ENCODE assay signal across 8 cellular contexts in genomic region chr16:566475-567361, GRCh38. TPM values are rescaled to one million over a fixed set of nuclear protein-coding genes. Genes with fewer than 3 reads are reported as not detected.
DNase-seq lines count a peak whose midpoint lies in the region; ATAC-seq and TF ChIP-seq lines count a peak whose summit lies in the region.

A gene with protein sequence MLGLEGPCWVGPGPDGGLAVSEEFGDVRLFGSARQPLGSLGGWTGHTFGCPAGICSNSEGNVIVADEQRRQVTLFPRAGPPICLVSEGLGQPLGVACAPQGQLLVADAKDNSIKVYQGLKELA (plus strand): TSS chr16:567005. CDS start chr16:568048, 1,043 bp downstream.

- H3K9ac ChIP-seq in BLaER1: peak within 1 kb of the TSS; percentile 87

- H3K36me3 ChIP-seq in BLaER1 (peaks cover under 1% of the 10 kb centered on the region; the same call in 1 of the 2 replicates), osteoblast (ENCODE audit: insufficient read depth, low read length) (no peaks in the 10 kb centered on the region)

- H3K4me3 ChIP-seq in BLaER1 (peak within 1 kb of the TSS; percentile 64), fibroblast of mammary gland (ENCODE audit: control insufficient read depth, low read depth, low read length) (no peak within 1 kb of the TSS), osteoblast (ENCODE audit: insufficient read depth, low read length) (peak within 1 kb of the TSS; percentile 13)

- peak; percentile 69 for DNase-seq in NCI-H2196 treated with DMSO at 0.1 percent for 48 hours (lab: John Stamatoyannopoulos, UW; ENCODE audit: unreplicated experiment)
- DNase-seq in activated CD8-positive, alpha-beta memory T cell treated with anti-CD3 and anti-CD28 coated beads for 24 hours: peak; percentile 72
- DNase-seq in fibroblast of mammary gland (ENCODE audit: low read depth): peak; percentile 54
- peak; percentile 98 for DNase-seq in osteoblast (ENCODE audit: insufficient read length, low spot score, missing footprints)
- no peak for DNase-seq in A172 (ENCODE audit: low spot score)
- no peak for DNase-seq in NCI-H2081 treated with DMSO at 0.1 percent for 48 hours (lab: John Stamatoyannopoulos, UW)

- peaks cover 14% of the 10 kb centered on the region; the same call in 1 of the 2 replicates for H4K20me1 ChIP-seq in BLaER1
- no peaks in the 10 kb centered on the region for H4K20me1 ChIP-seq in osteoblast (ENCODE audit: insufficient read depth, low read length)

- H3K27ac ChIP-seq in BLaER1 (peak within 1 kb of the TSS; percentile 91), osteoblast (ENCODE audit: low read depth, low read length) (no peak within 1 kb of the TSS)

- no peaks in the 10 kb centered on the region for H3K9me3 ChIP-seq in BLaER1
- no peaks in the 10 kb centered on the region for H3K9me3 ChIP-seq in osteoblast (ENCODE audit: low read depth, low read length)

- H3K27me3 ChIP-seq in BLaER1 (peaks cover 18% of the 10 kb centered on the region), osteoblast (ENCODE audit: insufficient read depth, low read length) (peaks cover 9% of the 10 kb centered on the region)

- peaks cover 20% of the 10 kb centered on the region for H3K79me2 ChIP-seq in osteoblast (ENCODE audit: insufficient read depth, low read length)

- H2AFZ ChIP-seq in osteoblast (ENCODE audit: low read length): no peak within 1 kb of the TSS

- H3K4me2 ChIP-seq in BLaER1 (peak within 1 kb of the TSS; percentile 99), osteoblast (ENCODE audit: insufficient read depth, low read length) (peak within 1 kb of the TSS; percentile 28)

- peak; percentile 50 for ATAC-seq in GM19372 (IDR thresholded peaks at IDR 0.05; ENCODE audit: low read depth, unreplicated experiment)

- H3K4me1 ChIP-seq in BLaER1: peaks cover 72% of the 10 kb centered on the region
- H3K4me1 ChIP-seq in osteoblast (ENCODE audit: insufficient read depth, low read length): peaks cover 5% of the 10 kb centered on the region

- TF ChIP-seq CTCF in fibroblast of mammary gland (conservative IDR thresholded peaks at IDR 0.05; ENCODE audit: control insufficient read depth, insufficient read depth, low read depth, low read length) (no peak), osteoblast (IDR thresholded peaks at IDR 0.05; ENCODE audit: extremely low read depth, low read depth, low read length) (no peak)

RNA-seq across cellular contexts. Expression of the gene that starts here (rescaled TPM):
- 1.2 and 2.2 TPM in 2 replicates for total RNA-seq in osteoblast
- 0.34 TPM in 1 of 2 replicates, not detected in the other for total RNA-seq in A172 (2014; rRNA removed; shearing (Covaris generic))

Comparison
In these comparisons a context has a peak if more than half of its experiments do, and no peak if none do; other contexts are left out.
1. DNase-seq: peak in NCI-H2196 treated with DMSO at 0.1 percent for 48 hours (single experiment), activated CD8-positive, alpha-beta memory T cell treated with anti-CD3 and anti-CD28 coated beads for 24 hours (single experiment), fibroblast of mammary gland (single experiment) and osteoblast (single experiment); none in A172 (single experiment) and NCI-H2081 treated with DMSO at 0.1 percent for 48 hours (single experiment).